Comparison of ENCODE assay signal across 23 cellular contexts in genomic region chr18:9520666-9521065, GRCh38.
"Had no signal": no experiment of that assay in that cellular context is flagged by ENCODE, and none has a peak within 500 bp of the region (broad histone marks: within the 10 kb centered on the region; RNA-seq: fewer than 3 reads in every experiment).

No MANE protein-coding gene starts in this region.

- H3K27ac ChIP-seq: cardiac muscle cell, epithelial cell of prostate, neutrophil, prostate gland, testis had no signal

- H3K36me3 ChIP-seq: ovary, prostate gland had no signal

- H3K4me3 ChIP-seq: cardiac muscle cell, heart right ventricle, ovary, prostate gland, skin epidermis, testis had no signal

- H3K4me1 ChIP-seq: prostate gland, testis had no signal

- DNase-seq: activated B cell treated with CpG ODN at 0.5 μM for 24 hours; activated CD4-positive, alpha-beta T cell treated with anti-CD3 and anti-CD28 coated beads for 36 hours; activated CD4-positive, alpha-beta T cell treated with anti-CD3 and anti-CD28 coated beads, Interleukin-2, amount 50 U/mL, for 4 hours; activated CD8-positive, alpha-beta memory T cell treated with anti-CD3 and anti-CD28 coated beads for 24 hours; activated CD8-positive, alpha-beta memory T cell treated with anti-CD3 and anti-CD28 coated beads, Interleukin-2, amount 50 U/mL, for 4 hours; activated T-cell treated with anti-CD3 and anti-CD28 coated beads, Interleukin-2, amount 50 U/mL, for 24 hours; foreskin fibroblast; heart right ventricle; islet precursor cell; left cardiac atrium; ovary; right cardiac atrium; stimulated activated CD4-positive, alpha-beta T cell treated with anti-CD3 and anti-CD28 coated beads, Interleukin-1b, Interleukin-23, amount 100 ng/mL, for 48 hours; T-helper 9 cell; testis; trophoblast cell had no signal

- H3K27me3 ChIP-seq: cardiac muscle cell, heart right ventricle, neutrophil, ovary, testis had no signal

- H3K9me3 ChIP-seq: heart right ventricle, neutrophil, ovary, prostate gland, testis had no signal

- ATAC-seq: activated CD4-positive, alpha-beta T cell treated with anti-CD3 and anti-CD28 coated beads for 36 hours; activated T-helper 17 cell treated with anti-CD3 and anti-CD28 coated beads, Interleukin-2, amount 50 U/mL, for 72 hours; right cardiac atrium; stimulated activated effector memory CD8-positive, alpha-beta T cell treated with anti-CD3 and anti-CD28 coated beads, Interleukin-12 subunit alpha, Interleukin-12 subunit beta, amount 100 ng/mL, for 72 hours had no signal
